ENCODE assay signal across 16 cellular contexts in the genomic region with DNA sequence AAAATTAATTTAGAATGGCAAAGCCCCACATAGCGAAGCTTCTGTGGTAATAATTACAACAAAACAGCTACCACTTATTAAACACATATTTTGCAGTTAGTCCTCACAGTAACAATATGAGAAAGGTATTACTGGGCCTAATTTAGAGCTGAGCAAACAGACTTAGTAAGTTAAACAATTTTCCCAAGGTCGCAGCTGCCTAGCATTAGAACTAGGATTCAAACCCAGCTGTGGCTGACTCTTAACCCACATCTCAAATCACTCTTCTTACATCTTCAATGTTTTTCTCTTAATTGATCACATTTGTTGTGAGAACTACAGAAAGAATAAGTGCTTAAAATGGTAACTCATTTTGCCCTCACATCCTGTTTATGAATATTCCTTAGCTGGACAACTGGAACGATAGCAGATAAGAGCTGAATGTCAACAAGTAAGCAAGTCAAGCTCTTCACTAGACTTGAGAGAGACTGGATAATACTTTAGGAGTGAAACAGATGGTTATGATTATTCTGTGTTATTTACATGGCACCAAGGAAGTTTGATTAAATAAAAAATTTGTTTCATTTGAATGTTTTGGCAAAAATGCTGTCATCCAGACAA. TPM values are rescaled to one million over a fixed set of nuclear protein-coding genes. Genes with fewer than 3 reads are reported as not detected.
A peak's percentile ranks its signal among the peaks of the same experiment; 100 is the strongest.
DNase-seq lines count a peak whose midpoint lies in the region; ATAC-seq and TF ChIP-seq lines count a peak whose summit lies in the region.
"Had no signal": no experiment of that assay in that cellular context is flagged by ENCODE, and none has a peak within 500 bp of the region (broad histone marks: within the 10 kb centered on the region; RNA-seq: fewer than 3 reads in every experiment).

No MANE protein-coding gene starts in this region.

- H3K36me3 ChIP-seq in Caco-2 (ENCODE audit: control insufficient read depth, insufficient read depth, low read length) = no peaks in the 10 kb centered on the region
- no peaks in the 10 kb centered on the region for H3K36me3 ChIP-seq in hepatocyte (replicated peaks; ENCODE audit: insufficient read depth, low read depth)
- no peaks in the 10 kb centered on the region for H3K36me3 ChIP-seq in osteoblast (ENCODE audit: insufficient read depth, low read length)
- H3K36me3 ChIP-seq: BLaER1 treated with 17β-estradiol and CSF1 and Interleukin-3, amounts not matched to agents 10 nM and 100 nM had no signal

- CTCF ChIA-PET in Caco-2 (lab: Charles Lee) = interaction anchor here (0.7 kb wide), 1 partner anchor 368 kb away, joined by 4 read pairs; no protein-coding TSS in a partner anchor

- H2AFZ ChIP-seq in hepatocyte (peak overlapping the region; percentile 18), osteoblast (ENCODE audit: low read length) (no peak overlapping the region)
- H2AFZ ChIP-seq: GM23338 had no signal

- no peak overlapping the region for H3K4me2 ChIP-seq in hepatocyte
- H3K4me2 ChIP-seq in osteoblast (ENCODE audit: insufficient read depth, low read length) = no peak overlapping the region
- H3K4me2 ChIP-seq: BLaER1 treated with 17β-estradiol and CSF1 and Interleukin-3, amounts not matched to agents 10 nM and 100 nM; GM23338 had no signal

- H3K9me3 ChIP-seq in Caco-2 (no peaks in the 10 kb centered on the region), hepatocyte (ENCODE audit: low read depth) (no peaks in the 10 kb centered on the region), osteoblast (ENCODE audit: low read depth, low read length) (no peaks in the 10 kb centered on the region)
- H3K9me3 ChIP-seq: BLaER1 treated with 17β-estradiol and CSF1 and Interleukin-3, amounts not matched to agents 10 nM and 100 nM had no signal

- peaks cover 20% of the 10 kb centered on the region for H3K36me3 Mint-ChIP-seq in Caco-2 (ENCODE audit: insufficient read depth, unreplicated experiment)
- H3K36me3 Mint-ChIP-seq: CD4-positive, CD25-positive, alpha-beta regulatory T cell had no signal

- no peaks in the 10 kb centered on the region for H4K20me1 ChIP-seq in hepatocyte (ENCODE audit: insufficient read depth, poor library complexity, severe bottlenecking)
- H4K20me1 ChIP-seq in osteoblast (ENCODE audit: insufficient read depth, low read length) = no peaks in the 10 kb centered on the region
- H4K20me1 ChIP-seq: BLaER1 treated with 17β-estradiol and CSF1 and Interleukin-3, amounts not matched to agents 10 nM and 100 nM had no signal

- no peak for ATAC-seq in GM18502 (IDR thresholded peaks at IDR 0.05; ENCODE audit: poor library complexity, unreplicated experiment)
- ATAC-seq: GM23338 had no signal

- H3K27me3 Mint-ChIP-seq in Caco-2 (ENCODE audit: insufficient read depth, unreplicated experiment) = no peaks in the 10 kb centered on the region

- POLR2A ChIA-PET in Caco-2 (lab: Charles Lee) = interaction anchor here (0.5 kb wide), 1 partner anchor 75 kb away, joined by 3 read pairs; no protein-coding TSS in a partner anchor

- peak overlapping the region; percentile 26 for H3K27ac ChIP-seq in VCaP
- peak overlapping the region; percentile 39 for H3K27ac ChIP-seq in hepatocyte
- H3K27ac ChIP-seq in osteoblast (ENCODE audit: low read depth, low read length) = no peak overlapping the region
- H3K27ac ChIP-seq: 22Rv1; BLaER1 treated with 17β-estradiol and CSF1 and Interleukin-3, amounts not matched to agents 10 nM and 100 nM had no signal

- H3K4me1 Mint-ChIP-seq in Caco-2 (ENCODE audit: low read depth, unreplicated experiment) = peaks cover 50% of the 10 kb centered on the region
- H3K4me1 Mint-ChIP-seq: CD4-positive, CD25-positive, alpha-beta regulatory T cell had no signal

- H3K9me2 ChIP-seq in hepatocyte (replicated peaks; ENCODE audit: insufficient read depth) = no peaks in the 10 kb centered on the region

- no peak for TF ChIP-seq CTCF in Caco-2 (IDR thresholded peaks at IDR 0.05; ENCODE audit: insufficient read depth in 1 of 2, low read depth in 1 of 2, low read length in 1 of 2, severe bottlenecking in 1 of 2, unreplicated experiment in 1 of 2)
- TF ChIP-seq CTCF in VCaP (conservative IDR thresholded peaks at IDR 0.05) = no peak
- no peak for TF ChIP-seq CTCF in hepatocyte (IDR thresholded peaks at IDR 0.05; ENCODE audit: poor library complexity)
- TF ChIP-seq CTCF in osteoblast (IDR thresholded peaks at IDR 0.05; ENCODE audit: extremely low read depth, low read depth, low read length) = no peak

- H3K9me3 Mint-ChIP-seq in Caco-2 (ENCODE audit: unreplicated experiment) = peaks cover 7% of the 10 kb centered on the region
- H3K9me3 Mint-ChIP-seq: GM23338 had no signal

- H3K27ac Mint-ChIP-seq in Caco-2 (ENCODE audit: unreplicated experiment) = peak overlapping the region; percentile 33
- H3K27ac Mint-ChIP-seq: CD4-positive, CD25-positive, alpha-beta regulatory T cell; GM23338 had no signal

- WGBS in hepatocyte (ENCODE audit: low lambda C conversion rate, missing lambda C conversion rate) = 52% methylated on average over 3 of the region's 3 CpGs

- H3K4me1 ChIP-seq in Caco-2 (peaks cover 55% of the 10 kb centered on the region), hepatocyte (ENCODE audit: insufficient read depth) (peaks cover 24% of the 10 kb centered on the region), osteoblast (ENCODE audit: insufficient read depth, low read length) (peaks cover 5% of the 10 kb centered on the region)
- H3K4me1 ChIP-seq: BLaER1 treated with 17β-estradiol and CSF1 and Interleukin-3, amounts not matched to agents 10 nM and 100 nM had no signal

- H3K4me3 Mint-ChIP-seq in Caco-2 (ENCODE audit: unreplicated experiment) = no peak overlapping the region
- H3K4me3 Mint-ChIP-seq: CD4-positive, CD25-positive, alpha-beta regulatory T cell; GM23338 had no signal

- no peaks in the 10 kb centered on the region for H3K79me2 ChIP-seq in hepatocyte
- H3K79me2 ChIP-seq in osteoblast (ENCODE audit: insufficient read depth, low read length) = no peaks in the 10 kb centered on the region

- BruUV-seq in Caco-2 (replicated peaks; lab: Mats Ljungman, UMichigan) = no TSS peak

- H3K4me3 ChIP-seq in Caco-2 (ENCODE audit: low read depth, low read length) (no peak overlapping the region), hepatocyte (no peak overlapping the region), osteoblast (ENCODE audit: insufficient read depth, low read length) (no peak overlapping the region)
- H3K4me3 ChIP-seq: BLaER1 treated with 17β-estradiol and CSF1 and Interleukin-3, amounts not matched to agents 10 nM and 100 nM; GM23338 had no signal

- H3K27me3 ChIP-seq in Caco-2 (replicated peaks; ENCODE audit: control insufficient read depth, insufficient read depth, low read length) = no peaks in the 10 kb centered on the region
- no peaks in the 10 kb centered on the region for H3K27me3 ChIP-seq in hepatocyte
- no peaks in the 10 kb centered on the region for H3K27me3 ChIP-seq in osteoblast (ENCODE audit: insufficient read depth, low read length)
- H3K27me3 ChIP-seq: BLaER1 treated with 17β-estradiol and CSF1 and Interleukin-3, amounts not matched to agents 10 nM and 100 nM had no signal

- DNase-seq in NCI-H146 treated with DMSO at 0.1 percent for 48 hours (lab: John Stamatoyannopoulos, UW; ENCODE audit: unreplicated experiment) (peak; percentile 6), NCI-H146 (lab: John Stamatoyannopoulos, UW) (no peak), Caco-2 (no peak), hepatocyte (ENCODE audit: low spot score) (no peak), osteoblast (ENCODE audit: insufficient read length, low spot score, missing footprints) (no peak)
- DNase-seq in stimulated activated CD4-positive, alpha-beta T cell treated with anti-CD3 and anti-CD28 coated beads, Interleukin-15, amount 100 ng/mL, for 24 hours = no peak
- DNase-seq: Calu3; CD4-positive, CD25-positive, alpha-beta regulatory T cell; DND-41; GDM1; H7 had no signal

- intact Hi-C loops in Caco-2 (cut with micrococcal nuclease; ENCODE audit: unreplicated experiment) = no loop called here

RNA-seq across cellular contexts. Expression of a gene that starts 59.4 kb away (rescaled TPM):
- total RNA-seq in Caco-2 (2022) = 2.6 and 3.3 TPM in 2 replicates
- 3.6 and 4.3 TPM in 2 replicates for total RNA-seq in hepatocyte
- polyA plus RNA-seq in hepatocyte = 3.6 and 5.2 TPM in 2 replicates
- total RNA-seq in osteoblast = 2.9 and 3.3 TPM in 2 replicates
- total RNA-seq: CD4-positive, CD25-positive, alpha-beta regulatory T cell had no signal
- polyA plus RNA-seq: CD4-positive, CD25-positive, alpha-beta regulatory T cell had no signal
